ENCODE assay signal across 1 cellular context in the genomic region with DNA sequence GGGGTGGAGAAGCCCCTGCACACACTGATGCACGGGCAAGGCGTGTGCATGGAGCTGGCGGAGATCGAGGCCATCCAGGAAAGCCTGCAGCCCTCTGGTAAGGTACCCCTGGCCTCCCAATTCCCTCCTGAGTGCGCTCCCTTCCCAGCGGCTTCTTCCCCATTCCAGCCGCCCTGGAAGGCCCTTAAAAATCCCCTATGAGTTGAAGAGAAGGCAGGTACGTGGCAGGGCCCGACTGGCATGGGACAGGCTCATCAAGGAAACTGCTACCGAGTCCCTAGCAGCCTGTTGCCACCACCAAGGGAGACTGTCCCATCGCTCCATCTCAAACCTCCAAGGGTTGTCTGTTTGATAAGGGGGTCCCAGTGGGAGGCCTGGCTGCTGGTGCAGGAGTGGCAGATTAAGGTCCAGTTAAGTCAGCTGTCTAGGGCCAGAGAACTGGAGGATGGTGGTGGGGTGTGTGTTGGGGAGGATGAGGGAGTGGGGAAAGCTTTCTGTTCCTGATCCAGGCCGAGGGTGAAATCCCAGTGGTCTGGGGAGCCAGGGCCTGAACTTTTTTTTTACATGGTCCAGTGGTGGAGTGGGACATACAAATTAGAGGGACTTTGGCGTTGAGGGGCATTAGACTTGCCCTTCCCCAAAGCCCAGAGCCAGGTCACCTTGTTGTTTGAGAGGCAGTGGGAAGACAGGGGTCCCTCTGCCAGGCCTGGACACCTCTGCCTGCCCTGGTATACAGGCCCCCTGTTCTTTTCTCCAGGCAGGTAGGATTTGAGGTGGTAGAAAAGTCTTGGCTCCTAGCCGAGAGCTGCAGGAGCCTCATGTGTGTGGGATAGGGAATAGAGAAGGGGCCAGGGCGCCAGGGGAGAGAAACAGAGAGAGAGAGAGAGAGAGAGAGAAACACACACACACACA.
TF ChIP-seq lines count a peak whose summit lies in the region.

No MANE protein-coding gene starts in this region.

TF ChIP-seq in HepG2, 621 proteins besides CTCF, POLR2A, EP300 and RAD21 (continued from another document and continues in another):
- TF ChIP-seq GPN1 (CRISPR knock-in tag; IDR thresholded peaks at IDR 0.05; ENCODE audit: borderline replicate concordance) (no peak), HNRNPL (IDR thresholded peaks at IDR 0.05; ENCODE audit: low read depth, low read length) (0 out of 2 replicates have a peak, but pooled peaks have one; percentile 3), ZFP90 (CRISPR knock-in tag; IDR thresholded peaks at IDR 0.05; ENCODE audit: borderline replicate concordance) (no peak), FOXC1 (CRISPR knock-in tag; IDR thresholded peaks at IDR 0.05; ENCODE audit: borderline replicate concordance) (peak; percentile 12; the same call in 1 of the 2 replicates), ZNF737 (CRISPR knock-in tag; IDR thresholded peaks at IDR 0.05; ENCODE audit: borderline replicate concordance) (0 out of 2 replicates have a peak, but pooled peaks have one; percentile 16), IKZF4 (CRISPR knock-in tag; IDR thresholded peaks at IDR 0.05; ENCODE audit: borderline replicate concordance, low read depth, not compliant biosample characterization) (no peak), CCDC6 (CRISPR knock-in tag; IDR thresholded peaks at IDR 0.05) (no peak), SP2 (CRISPR knock-in tag; IDR thresholded peaks at IDR 0.05) (no peak), TEAD3 (CRISPR knock-in tag; optimal IDR thresholded peaks at IDR 0.05; ENCODE audit: borderline replicate concordance) (no peak), ZNF343 (CRISPR knock-in tag; IDR thresholded peaks at IDR 0.05) (no peak), KLF6 (CRISPR knock-in tag; IDR thresholded peaks at IDR 0.05) (no peak), DNMT1 (CRISPR knock-in tag; IDR thresholded peaks at IDR 0.05) (no peak), ZNF563 (CRISPR knock-in tag; IDR thresholded peaks at IDR 0.05) (no peak), SMAD1 (CRISPR knock-in tag; IDR thresholded peaks at IDR 0.05; ENCODE audit: borderline replicate concordance, low read depth) (no peak), ZBTB1 (CRISPR knock-in tag; IDR thresholded peaks at IDR 0.05; ENCODE audit: borderline replicate concordance) (no peak), RXRA (CRISPR knock-in tag; IDR thresholded peaks at IDR 0.05) (no peak), ELF4 (CRISPR knock-in tag; IDR thresholded peaks at IDR 0.05; ENCODE audit: borderline replicate concordance) (no peak), ZBTB7B (CRISPR knock-in tag; IDR thresholded peaks at IDR 0.05) (no peak), TCF12 (IDR thresholded peaks at IDR 0.05) (no peak), TCF12 (CRISPR knock-in tag; IDR thresholded peaks at IDR 0.05) (no peak), NFE2L2 (IDR thresholded peaks at IDR 0.05; ENCODE audit: low read length) (no peak), REXO4 (CRISPR knock-in tag; IDR thresholded peaks at IDR 0.05; ENCODE audit: borderline replicate concordance) (no peak), TCF7L2 (IDR thresholded peaks at IDR 0.05; ENCODE audit: low read depth, low read length) (no peak), GLI4 (CRISPR knock-in tag; IDR thresholded peaks at IDR 0.05; ENCODE audit: borderline replicate concordance) (0 out of 2 replicates have a peak, but pooled peaks have one; percentile 9), RFX5 (IDR thresholded peaks at IDR 0.05; ENCODE audit: low read depth, low read length) (no peak), SP4 (CRISPR knock-in tag; IDR thresholded peaks at IDR 0.05) (no peak), RXRB (CRISPR knock-in tag; IDR thresholded peaks at IDR 0.05; ENCODE audit: borderline replicate concordance) (no peak), ZNF660 (CRISPR knock-in tag; IDR thresholded peaks at IDR 0.05; ENCODE audit: borderline replicate concordance, low read depth) (no peak), ZFP37 (CRISPR knock-in tag; IDR thresholded peaks at IDR 0.05; ENCODE audit: borderline replicate concordance) (no peak), HHEX (CRISPR knock-in tag; IDR thresholded peaks at IDR 0.05) (no peak), TBX3 (IDR thresholded peaks at IDR 0.05; ENCODE audit: borderline replicate concordance) (no peak), STAG1 (CRISPR knock-in tag; IDR thresholded peaks at IDR 0.05) (no peak), MIER2 (CRISPR knock-in tag; IDR thresholded peaks at IDR 0.05) (no peak), ZNF367 (CRISPR knock-in tag; IDR thresholded peaks at IDR 0.05; ENCODE audit: borderline replicate concordance) (no peak), HMG20B (CRISPR knock-in tag; conservative IDR thresholded peaks at IDR 0.05) (no peak), ARID2 (CRISPR knock-in tag; IDR thresholded peaks at IDR 0.05; ENCODE audit: borderline replicate concordance) (no peak), ARNT2 (CRISPR knock-in tag; IDR thresholded peaks at IDR 0.05; ENCODE audit: low read depth) (no peak; the same call in 1 of the 2 replicates)
- TF ChIP-seq, protein P1, sequence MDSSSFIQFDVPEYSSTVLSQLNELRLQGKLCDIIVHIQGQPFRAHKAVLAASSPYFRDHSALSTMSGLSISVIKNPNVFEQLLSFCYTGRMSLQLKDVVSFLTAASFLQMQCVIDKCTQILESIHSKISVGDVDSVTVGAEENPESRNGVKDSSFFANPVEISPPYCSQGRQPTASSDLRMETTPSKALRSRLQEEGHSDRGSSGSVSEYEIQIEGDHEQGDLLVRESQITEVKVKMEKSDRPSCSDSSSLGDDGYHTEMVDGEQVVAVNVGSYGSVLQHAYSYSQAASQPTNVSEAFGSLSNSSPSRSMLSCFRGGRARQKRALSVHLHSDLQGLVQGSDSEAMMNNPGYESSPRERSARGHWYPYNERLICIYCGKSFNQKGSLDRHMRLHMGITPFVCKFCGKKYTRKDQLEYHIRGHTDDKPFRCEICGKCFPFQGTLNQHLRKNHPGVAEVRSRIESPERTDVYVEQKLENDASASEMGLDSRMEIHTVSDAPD (CRISPR knock-in tag; IDR thresholded peaks at IDR 0.05) = no peak
- TF ChIP-seq, protein P2, sequence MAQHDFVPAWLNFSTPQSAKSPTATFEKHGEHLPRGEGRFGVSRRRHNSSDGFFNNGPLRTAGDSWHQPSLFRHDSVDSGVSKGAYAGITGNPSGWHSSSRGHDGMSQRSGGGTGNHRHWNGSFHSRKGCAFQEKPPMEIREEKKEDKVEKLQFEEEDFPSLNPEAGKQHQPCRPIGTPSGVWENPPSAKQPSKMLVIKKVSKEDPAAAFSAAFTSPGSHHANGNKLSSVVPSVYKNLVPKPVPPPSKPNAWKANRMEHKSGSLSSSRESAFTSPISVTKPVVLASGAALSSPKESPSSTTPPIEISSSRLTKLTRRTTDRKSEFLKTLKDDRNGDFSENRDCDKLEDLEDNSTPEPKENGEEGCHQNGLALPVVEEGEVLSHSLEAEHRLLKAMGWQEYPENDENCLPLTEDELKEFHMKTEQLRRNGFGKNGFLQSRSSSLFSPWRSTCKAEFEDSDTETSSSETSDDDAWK (CRISPR knock-in tag; IDR thresholded peaks at IDR 0.05) = no peak
- TF ChIP-seq, protein P3, sequence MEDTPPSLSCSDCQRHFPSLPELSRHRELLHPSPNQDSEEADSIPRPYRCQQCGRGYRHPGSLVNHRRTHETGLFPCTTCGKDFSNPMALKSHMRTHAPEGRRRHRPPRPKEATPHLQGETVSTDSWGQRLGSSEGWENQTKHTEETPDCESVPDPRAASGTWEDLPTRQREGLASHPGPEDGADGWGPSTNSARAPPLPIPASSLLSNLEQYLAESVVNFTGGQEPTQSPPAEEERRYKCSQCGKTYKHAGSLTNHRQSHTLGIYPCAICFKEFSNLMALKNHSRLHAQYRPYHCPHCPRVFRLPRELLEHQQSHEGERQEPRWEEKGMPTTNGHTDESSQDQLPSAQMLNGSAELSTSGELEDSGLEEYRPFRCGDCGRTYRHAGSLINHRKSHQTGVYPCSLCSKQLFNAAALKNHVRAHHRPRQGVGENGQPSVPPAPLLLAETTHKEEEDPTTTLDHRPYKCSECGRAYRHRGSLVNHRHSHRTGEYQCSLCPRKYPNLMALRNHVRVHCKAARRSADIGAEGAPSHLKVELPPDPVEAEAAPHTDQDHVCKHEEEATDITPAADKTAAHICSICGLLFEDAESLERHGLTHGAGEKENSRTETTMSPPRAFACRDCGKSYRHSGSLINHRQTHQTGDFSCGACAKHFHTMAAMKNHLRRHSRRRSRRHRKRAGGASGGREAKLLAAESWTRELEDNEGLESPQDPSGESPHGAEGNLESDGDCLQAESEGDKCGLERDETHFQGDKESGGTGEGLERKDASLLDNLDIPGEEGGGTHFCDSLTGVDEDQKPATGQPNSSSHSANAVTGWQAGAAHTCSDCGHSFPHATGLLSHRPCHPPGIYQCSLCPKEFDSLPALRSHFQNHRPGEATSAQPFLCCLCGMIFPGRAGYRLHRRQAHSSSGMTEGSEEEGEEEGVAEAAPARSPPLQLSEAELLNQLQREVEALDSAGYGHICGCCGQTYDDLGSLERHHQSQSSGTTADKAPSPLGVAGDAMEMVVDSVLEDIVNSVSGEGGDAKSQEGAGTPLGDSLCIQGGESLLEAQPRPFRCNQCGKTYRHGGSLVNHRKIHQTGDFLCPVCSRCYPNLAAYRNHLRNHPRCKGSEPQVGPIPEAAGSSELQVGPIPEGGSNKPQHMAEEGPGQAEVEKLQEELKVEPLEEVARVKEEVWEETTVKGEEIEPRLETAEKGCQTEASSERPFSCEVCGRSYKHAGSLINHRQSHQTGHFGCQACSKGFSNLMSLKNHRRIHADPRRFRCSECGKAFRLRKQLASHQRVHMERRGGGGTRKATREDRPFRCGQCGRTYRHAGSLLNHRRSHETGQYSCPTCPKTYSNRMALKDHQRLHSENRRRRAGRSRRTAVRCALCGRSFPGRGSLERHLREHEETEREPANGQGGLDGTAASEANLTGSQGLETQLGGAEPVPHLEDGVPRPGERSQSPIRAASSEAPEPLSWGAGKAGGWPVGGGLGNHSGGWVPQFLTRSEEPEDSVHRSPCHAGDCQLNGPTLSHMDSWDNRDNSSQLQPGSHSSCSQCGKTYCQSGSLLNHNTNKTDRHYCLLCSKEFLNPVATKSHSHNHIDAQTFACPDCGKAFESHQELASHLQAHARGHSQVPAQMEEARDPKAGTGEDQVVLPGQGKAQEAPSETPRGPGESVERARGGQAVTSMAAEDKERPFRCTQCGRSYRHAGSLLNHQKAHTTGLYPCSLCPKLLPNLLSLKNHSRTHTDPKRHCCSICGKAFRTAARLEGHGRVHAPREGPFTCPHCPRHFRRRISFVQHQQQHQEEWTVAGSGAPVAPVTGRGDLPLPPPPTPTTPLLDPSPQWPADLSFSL (CRISPR knock-in tag; IDR thresholded peaks at IDR 0.05) = no peak; the same call in none of the 2 replicates
- TF ChIP-seq, protein P4, sequence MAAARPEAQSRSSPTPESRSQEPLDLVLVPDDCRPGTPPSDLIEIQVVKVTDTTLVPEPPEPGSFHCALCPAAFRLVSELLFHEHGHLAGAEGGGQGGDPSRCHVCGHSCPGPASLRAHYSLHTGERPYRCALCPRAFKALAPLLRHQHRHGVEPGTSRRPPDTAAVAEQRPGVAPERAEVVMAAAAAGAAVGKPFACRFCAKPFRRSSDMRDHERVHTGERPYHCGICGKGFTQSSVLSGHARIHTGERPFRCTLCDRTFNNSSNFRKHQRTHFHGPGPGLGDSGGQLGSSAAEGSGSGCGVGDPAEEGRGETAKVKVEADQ (CRISPR knock-in tag; IDR thresholded peaks at IDR 0.05; ENCODE audit: borderline replicate concordance) = 0 out of 2 replicates have a peak, but pooled peaks have one; percentile 13
- TF ChIP-seq, protein P5, sequence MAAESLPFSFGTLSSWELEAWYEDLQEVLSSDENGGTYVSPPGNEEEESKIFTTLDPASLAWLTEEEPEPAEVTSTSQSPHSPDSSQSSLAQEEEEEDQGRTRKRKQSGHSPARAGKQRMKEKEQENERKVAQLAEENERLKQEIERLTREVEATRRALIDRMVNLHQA (CRISPR knock-in tag; IDR thresholded peaks at IDR 0.05) = no peak
- TF ChIP-seq, protein P6, sequence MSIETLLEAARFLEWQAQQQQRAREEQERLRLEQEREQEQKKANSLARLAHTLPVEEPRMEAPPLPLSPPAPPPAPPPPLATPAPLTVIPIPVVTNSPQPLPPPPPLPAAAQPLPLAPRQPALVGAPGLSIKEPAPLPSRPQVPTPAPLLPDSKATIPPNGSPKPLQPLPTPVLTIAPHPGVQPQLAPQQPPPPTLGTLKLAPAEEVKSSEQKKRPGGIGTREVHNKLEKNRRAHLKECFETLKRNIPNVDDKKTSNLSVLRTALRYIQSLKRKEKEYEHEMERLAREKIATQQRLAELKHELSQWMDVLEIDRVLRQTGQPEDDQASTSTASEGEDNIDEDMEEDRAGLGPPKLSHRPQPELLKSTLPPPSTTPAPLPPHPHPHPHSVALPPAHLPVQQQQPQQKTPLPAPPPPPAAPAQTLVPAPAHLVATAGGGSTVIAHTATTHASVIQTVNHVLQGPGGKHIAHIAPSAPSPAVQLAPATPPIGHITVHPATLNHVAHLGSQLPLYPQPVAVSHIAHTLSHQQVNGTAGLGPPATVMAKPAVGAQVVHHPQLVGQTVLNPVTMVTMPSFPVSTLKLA (IDR thresholded peaks at IDR 0.05) = no peak
- TF ChIP-seq, protein P7, sequence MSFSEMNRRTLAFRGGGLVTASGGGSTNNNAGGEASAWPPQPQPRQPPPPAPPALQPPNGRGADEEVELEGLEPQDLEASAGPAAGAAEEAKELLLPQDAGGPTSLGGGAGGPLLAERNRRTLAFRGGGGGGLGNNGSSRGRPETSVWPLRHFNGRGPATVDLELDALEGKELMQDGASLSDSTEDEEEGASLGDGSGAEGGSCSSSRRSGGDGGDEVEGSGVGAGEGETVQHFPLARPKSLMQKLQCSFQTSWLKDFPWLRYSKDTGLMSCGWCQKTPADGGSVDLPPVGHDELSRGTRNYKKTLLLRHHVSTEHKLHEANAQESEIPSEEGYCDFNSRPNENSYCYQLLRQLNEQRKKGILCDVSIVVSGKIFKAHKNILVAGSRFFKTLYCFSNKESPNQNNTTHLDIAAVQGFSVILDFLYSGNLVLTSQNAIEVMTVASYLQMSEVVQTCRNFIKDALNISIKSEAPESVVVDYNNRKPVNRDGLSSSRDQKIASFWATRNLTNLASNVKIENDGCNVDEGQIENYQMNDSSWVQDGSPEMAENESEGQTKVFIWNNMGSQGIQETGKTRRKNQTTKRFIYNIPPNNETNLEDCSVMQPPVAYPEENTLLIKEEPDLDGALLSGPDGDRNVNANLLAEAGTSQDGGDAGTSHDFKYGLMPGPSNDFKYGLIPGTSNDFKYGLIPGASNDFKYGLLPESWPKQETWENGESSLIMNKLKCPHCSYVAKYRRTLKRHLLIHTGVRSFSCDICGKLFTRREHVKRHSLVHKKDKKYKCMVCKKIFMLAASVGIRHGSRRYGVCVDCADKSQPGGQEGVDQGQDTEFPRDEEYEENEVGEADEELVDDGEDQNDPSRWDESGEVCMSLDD (CRISPR knock-in tag; IDR thresholded peaks at IDR 0.05; ENCODE audit: borderline replicate concordance) = no peak
- TF ChIP-seq, protein P8, sequence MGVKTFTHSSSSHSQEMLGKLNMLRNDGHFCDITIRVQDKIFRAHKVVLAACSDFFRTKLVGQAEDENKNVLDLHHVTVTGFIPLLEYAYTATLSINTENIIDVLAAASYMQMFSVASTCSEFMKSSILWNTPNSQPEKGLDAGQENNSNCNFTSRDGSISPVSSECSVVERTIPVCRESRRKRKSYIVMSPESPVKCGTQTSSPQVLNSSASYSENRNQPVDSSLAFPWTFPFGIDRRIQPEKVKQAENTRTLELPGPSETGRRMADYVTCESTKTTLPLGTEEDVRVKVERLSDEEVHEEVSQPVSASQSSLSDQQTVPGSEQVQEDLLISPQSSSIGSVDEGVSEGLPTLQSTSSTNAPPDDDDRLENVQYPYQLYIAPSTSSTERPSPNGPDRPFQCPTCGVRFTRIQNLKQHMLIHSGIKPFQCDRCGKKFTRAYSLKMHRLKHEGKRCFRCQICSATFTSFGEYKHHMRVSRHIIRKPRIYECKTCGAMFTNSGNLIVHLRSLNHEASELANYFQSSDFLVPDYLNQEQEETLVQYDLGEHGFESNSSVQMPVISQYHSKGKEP (CRISPR knock-in tag; IDR thresholded peaks at IDR 0.05) = no peak
